8 cellular contexts compared by ENCODE assay signal in the genomic region with DNA sequence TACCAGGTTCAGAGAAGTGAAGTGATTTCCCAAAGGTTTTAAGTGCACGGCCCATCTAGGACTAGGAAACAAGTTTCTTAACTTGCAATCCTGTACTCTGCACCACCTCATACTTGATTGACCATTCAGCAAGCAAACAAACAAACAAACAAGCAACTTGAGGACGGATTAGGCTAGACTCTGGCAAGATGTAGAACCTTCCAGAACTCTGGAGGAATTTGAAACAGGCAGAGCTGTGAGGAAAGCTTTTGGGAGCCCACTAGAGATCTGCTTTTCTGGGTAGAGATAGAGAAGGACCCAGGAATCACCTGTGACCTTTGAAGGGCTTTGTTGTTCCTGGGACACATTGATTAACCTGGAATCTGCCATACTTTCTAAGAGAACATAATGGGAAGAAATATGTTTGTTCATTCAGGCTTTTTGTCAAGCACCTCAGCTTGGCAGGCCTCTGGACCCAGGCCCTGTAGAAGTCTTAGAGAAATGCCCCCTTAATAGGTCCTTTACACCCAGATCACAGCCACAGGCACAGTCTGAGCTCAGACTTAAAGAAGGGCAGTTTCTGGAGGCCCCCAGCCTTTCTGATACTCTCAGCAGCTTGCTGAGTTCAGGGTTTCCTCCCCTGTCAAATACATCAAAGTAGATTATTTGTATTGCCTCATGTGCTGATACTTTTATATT. TPM values are rescaled to one million over a fixed set of nuclear protein-coding genes. Genes with fewer than 3 reads are reported as not detected.
DNase-seq lines count a peak whose midpoint lies in the region; ATAC-seq and TF ChIP-seq lines count a peak whose summit lies in the region.

No MANE protein-coding gene starts in this region.

- peak overlapping the region; percentile 94 for H3K27ac Mint-ChIP-seq in mesothelial cell of epicardium

- H3K27me3 Mint-ChIP-seq in mesothelial cell of epicardium (ENCODE audit: low read depth): peaks cover 11% of the 10 kb centered on the region

- TF ChIP-seq CTCF in A673 (conservative IDR thresholded peaks at IDR 0.05; ENCODE audit: low read depth, low read length) (no peak), HFF-Myc (IDR thresholded peaks at IDR 0.05; ENCODE audit: low read depth, low read length, missing control alignments) (no peak), body of pancreas (IDR thresholded peaks at IDR 0.05) (no peak), mesothelial cell of epicardium (IDR thresholded peaks at IDR 0.05; ENCODE audit: unreplicated experiment) (no peak)

- H3K4me1 ChIP-seq in A673 (ENCODE audit: insufficient read depth, low read length, poor library complexity, severe bottlenecking): peaks cover 18% of the 10 kb centered on the region
- peaks cover 18% of the 10 kb centered on the region for H3K4me1 ChIP-seq in body of pancreas

- intact Hi-C loops in A673 (cut with micrococcal nuclease; ENCODE audit: unreplicated experiment): loop anchor here (5.0 kb wide), 1 partner anchor 51 kb away; the partner anchor contains the start of gene ASB8
- intact Hi-C loops in body of pancreas (cut with DNase I): no loop called here

- H3K27me3 ChIP-seq in A673 (replicated peaks; ENCODE audit: insufficient read depth, low read depth, low read length, poor library complexity) (peaks cover 5% of the 10 kb centered on the region), body of pancreas (no peaks in the 10 kb centered on the region)

- H3K4me3 Mint-ChIP-seq in mesothelial cell of epicardium: peak overlapping the region; percentile 83

- peak overlapping the region; percentile 94 for H3K4me3 ChIP-seq in A673 (ENCODE audit: low read depth, low read length, poor library complexity, severe bottlenecking)
- peak overlapping the region; percentile 81 for H3K4me3 ChIP-seq in HFF-Myc (replicated peaks; ENCODE audit: low read depth, low read length)
- peak overlapping the region; percentile 88 to 96 for H3K4me3 ChIP-seq in body of pancreas

- CTCF ChIA-PET in A673 (lab: Charles Lee): no interaction called here

- DNase-seq in A673 (ENCODE audit: low spot score) (no peak), HFF-Myc (ENCODE audit: extremely low read depth, low read depth) (no peak), body of pancreas (no peak), mesothelial cell of epicardium (ENCODE audit: low spot score in 2 of 2, unreplicated experiment in 2 of 2) (no peak), NCI-H2196 treated with DMSO at 0.1 percent for 48 hours (lab: John Stamatoyannopoulos, UW; ENCODE audit: unreplicated experiment) (no peak), cerebellar nuclear complex (lab: John Stamatoyannopoulos, UW) (no peak), NCI-H1694 (lab: John Stamatoyannopoulos, UW) (no peak)

- WGBS in body of pancreas, 2 donors: 2 to 3% methylated on average over 2 of the region's 2 CpGs

- H3K9me3 Mint-ChIP-seq in mesothelial cell of epicardium: no peaks in the 10 kb centered on the region

- no peak for TF ChIP-seq POLR2A in body of pancreas (IDR thresholded peaks at IDR 0.05)

- H3K36me3 ChIP-seq in A673 (ENCODE audit: insufficient read depth, low read length, poor library complexity, severe bottlenecking) (no peaks in the 10 kb centered on the region), body of pancreas (replicated peaks in 1 of 2; ENCODE audit: insufficient read depth in 1 of 2, low read depth in 2 of 2) (no peaks in the 10 kb centered on the region)

- H3K9me3 ChIP-seq in A673 (ENCODE audit: low read depth, low read length, poor library complexity, severe bottlenecking) (no peaks in the 10 kb centered on the region), body of pancreas (no peaks in the 10 kb centered on the region)

- H3K27ac ChIP-seq in A673 (ENCODE audit: low read depth, low read length, poor library complexity, severe bottlenecking): peak overlapping the region; percentile 97
- H3K27ac ChIP-seq in body of pancreas: peak overlapping the region; percentile 82 to 96 (median 90)

- BruUV-seq in A673 (replicated peaks; lab: Mats Ljungman, UMichigan): TSS peak; percentile 80

- H3K36me3 Mint-ChIP-seq in mesothelial cell of epicardium: no peaks in the 10 kb centered on the region

- peaks cover 28% of the 10 kb centered on the region for H3K4me1 Mint-ChIP-seq in mesothelial cell of epicardium

- ATAC-seq in body of pancreas: no peak
- no peak for ATAC-seq in GM21390 (IDR thresholded peaks at IDR 0.05; ENCODE audit: unreplicated experiment)

- POLR2A ChIA-PET in A673 (lab: Charles Lee; ENCODE audit: low non-redundant PET): no interaction called here

RNA-seq across cellular contexts. Expression of gene SENP1, which starts 0.8 kb away (rescaled TPM):
- total RNA-seq in A673 (2021) (39.4 and 41.6 TPM in 2 replicates), body of pancreas (10 to 100 TPM; 11.4 to 15.8 TPM), mesothelial cell of epicardium (27.1 to 31.1 TPM (median 27.6 TPM) in 3 replicates)

RNA-seq across cellular contexts. Expression of gene PFKM, which starts 12.5 kb away (rescaled TPM):
- total RNA-seq in A673 (2021) (114 and 130 TPM in 2 replicates), body of pancreas (10 to 100 TPM; 14.3 to 16.8 TPM), mesothelial cell of epicardium (118 to 120 TPM (median 119 TPM) in 3 replicates)

RNA-seq across cellular contexts. Expression of gene ASB8, which starts 50.6 kb away (rescaled TPM):
- total RNA-seq in A673 (2021) (23.5 and 24.1 TPM in 2 replicates), body of pancreas (10 to 100 TPM; 27.2 to 33.0 TPM), mesothelial cell of epicardium (21.0 to 24.8 TPM (median 24.0 TPM) in 3 replicates)
